ENCODE assay signal across 12 cellular contexts in genomic region chr3:60708191-60708975, GRCh38.
A peak's percentile ranks its signal among the peaks of the same experiment; 100 is the strongest.
DNase-seq lines count a peak whose midpoint lies in the region; ATAC-seq and TF ChIP-seq lines count a peak whose summit lies in the region.
"Had no signal": no experiment of that assay in that cellular context is flagged by ENCODE, and none has a peak within 500 bp of the region (broad histone marks: within the 10 kb centered on the region; RNA-seq: fewer than 3 reads in every experiment).

No MANE protein-coding gene starts in this region.

- H3K27me3 ChIP-seq in kidney epithelial cell (ENCODE audit: control insufficient read depth, insufficient read depth, low read length) (no peaks in the 10 kb centered on the region), right cardiac atrium (ENCODE audit: control insufficient read depth, insufficient read depth) (no peaks in the 10 kb centered on the region)

- H3K4me3 ChIP-seq in kidney epithelial cell (ENCODE audit: low read depth, low read length) (no peak overlapping the region), right cardiac atrium (ENCODE audit: low read length) (no peak overlapping the region)
- H3K4me3 ChIP-seq: lower lobe of right lung had no signal

- ATAC-seq in SK-N-SH treated with all-trans-retinoic acid at 6 μM for 48 hours, result peak; percentile 71
- no peak for ATAC-seq in right cardiac atrium
- ATAC-seq: lower lobe of right lung had no signal

- no peaks in the 10 kb centered on the region for H3K36me3 Mint-ChIP-seq in activated CD4-positive, alpha-beta memory T cell treated with anti-CD3 and anti-CD28 coated beads, Interleukin-2, amount 10 ng/mL, durations not matched to agents 7 days and 5 days (ENCODE audit: low read depth)

- CTCF ChIA-PET in activated CD4-positive, alpha-beta memory T cell treated with anti-CD3 and anti-CD28 coated beads, Interleukin-2, amount 10 ng/mL, durations not matched to agents 7 days and 5 days (lab: Charles Lee), result no interaction called here

- H3K27ac ChIP-seq in right cardiac atrium (ENCODE audit: low read length), result no peak overlapping the region
- H3K27ac ChIP-seq: lower lobe of right lung had no signal

- H3K36me3 ChIP-seq in kidney epithelial cell (ENCODE audit: control insufficient read depth, insufficient read depth, low read length), result no peaks in the 10 kb centered on the region
- H3K36me3 ChIP-seq: lower lobe of right lung had no signal

- intact Hi-C loops in right cardiac atrium (cut with DNase I), result no loop called here

- DNase-seq in COLO668 (lab: John Stamatoyannopoulos, UW; ENCODE audit: unreplicated experiment) (peak; percentile 35), NCI-H1105 (lab: John Stamatoyannopoulos, UW) (peak; percentile 53), kidney epithelial cell (ENCODE audit: low read depth) (peak; percentile 29), right cardiac atrium (no peak)
- DNase-seq in activated CD4-positive, alpha-beta memory T cell treated with anti-CD3 and anti-CD28 coated beads, Interleukin-2, amount 10 ng/mL, durations not matched to agents 7 days and 5 days, result no peak
- no peak for DNase-seq in stimulated activated CD4-positive, alpha-beta T cell treated with anti-CD3 and anti-CD28 coated beads, Interleukin-2, amount 100 ng/mL, for 24 hours
- DNase-seq in activated CD4-positive, alpha-beta T cell treated with anti-CD3 and anti-CD28 coated beads for 48 hours, result no peak
- DNase-seq: CD4-positive, alpha-beta memory T cell; cerebellar nuclear complex; lower lobe of right lung; posterior cingulate gyrus had no signal

- H3K4me1 ChIP-seq in right cardiac atrium (ENCODE audit: control insufficient read depth, insufficient read depth, low read length), result no peaks in the 10 kb centered on the region
- H3K4me1 ChIP-seq: lower lobe of right lung had no signal

- 70% methylated on average over 1 of the region's 1 CpG for WGBS in right cardiac atrium

- TF ChIP-seq CTCF in kidney epithelial cell (IDR thresholded peaks at IDR 0.05; ENCODE audit: insufficient read depth, low read length, poor library complexity, severe bottlenecking), result no peak

- H3K9me3 ChIP-seq in right cardiac atrium (ENCODE audit: control insufficient read depth, low read length), result no peaks in the 10 kb centered on the region
- H3K9me3 ChIP-seq: lower lobe of right lung had no signal

- H3K4me1 Mint-ChIP-seq in activated CD4-positive, alpha-beta memory T cell treated with anti-CD3 and anti-CD28 coated beads, Interleukin-2, amount 10 ng/mL, durations not matched to agents 7 days and 5 days, result no peaks in the 10 kb centered on the region
- H3K4me1 Mint-ChIP-seq: CD4-positive, alpha-beta memory T cell had no signal

- no peak overlapping the region for H3K4me3 Mint-ChIP-seq in activated CD4-positive, alpha-beta memory T cell treated with anti-CD3 and anti-CD28 coated beads, Interleukin-2, amount 10 ng/mL, durations not matched to agents 7 days and 5 days
- H3K4me3 Mint-ChIP-seq: CD4-positive, alpha-beta memory T cell had no signal

- no peaks in the 10 kb centered on the region for H3K27me3 Mint-ChIP-seq in activated CD4-positive, alpha-beta memory T cell treated with anti-CD3 and anti-CD28 coated beads, Interleukin-2, amount 10 ng/mL, durations not matched to agents 7 days and 5 days
- H3K27me3 Mint-ChIP-seq: CD4-positive, alpha-beta memory T cell had no signal

- POLR2A ChIA-PET in activated CD4-positive, alpha-beta memory T cell treated with anti-CD3 and anti-CD28 coated beads, Interleukin-2, amount 10 ng/mL, durations not matched to agents 7 days and 5 days (lab: Charles Lee), result no interaction called here

- no peak overlapping the region for H3K27ac Mint-ChIP-seq in activated CD4-positive, alpha-beta memory T cell treated with anti-CD3 and anti-CD28 coated beads, Interleukin-2, amount 10 ng/mL, durations not matched to agents 7 days and 5 days
- H3K27ac Mint-ChIP-seq: CD4-positive, alpha-beta memory T cell had no signal

- peaks cover 3% of the 10 kb centered on the region for H3K9me3 Mint-ChIP-seq in activated CD4-positive, alpha-beta memory T cell treated with anti-CD3 and anti-CD28 coated beads, Interleukin-2, amount 10 ng/mL, durations not matched to agents 7 days and 5 days

TF ChIP-seq in SK-N-SH treated with all-trans-retinoic acid at 6 μM for 48 hours, 23 proteins besides CTCF, POLR2A, EP300 and RAD21 (continues in another document):
- TF ChIP-seq PATZ1 (CRISPR knock-in tag; IDR thresholded peaks at IDR 0.05; ENCODE audit: borderline replicate concordance) (no peak), ZNF565 (CRISPR knock-in tag; conservative IDR thresholded peaks at IDR 0.05; ENCODE audit: low read depth) (no peak), ZNF8 (CRISPR knock-in tag; IDR thresholded peaks at IDR 0.05) (no peak), OSR1 (CRISPR knock-in tag; IDR thresholded peaks at IDR 0.05) (no peak), ZFP30 (CRISPR knock-in tag; IDR thresholded peaks at IDR 0.05) (no peak), SNAI2 (CRISPR knock-in tag; IDR thresholded peaks at IDR 0.05) (no peak), ISL1 (CRISPR knock-in tag; IDR thresholded peaks at IDR 0.05) (no peak), ZC3H10 (CRISPR knock-in tag; IDR thresholded peaks at IDR 0.05) (no peak), ARNTL (CRISPR knock-in tag; IDR thresholded peaks at IDR 0.05; ENCODE audit: borderline replicate concordance, low read depth) (no peak), TOX (CRISPR knock-in tag; IDR thresholded peaks at IDR 0.05; ENCODE audit: borderline replicate concordance) (no peak), CREB5 (CRISPR knock-in tag; IDR thresholded peaks at IDR 0.05; ENCODE audit: low read depth) (no peak), POU6F1 (CRISPR knock-in tag; IDR thresholded peaks at IDR 0.05; ENCODE audit: borderline replicate concordance, low read depth) (no peak), BACH2 (CRISPR knock-in tag; IDR thresholded peaks at IDR 0.05; ENCODE audit: borderline replicate concordance) (no peak), CSRNP3 (CRISPR knock-in tag; IDR thresholded peaks at IDR 0.05) (no peak), RARB (CRISPR knock-in tag; IDR thresholded peaks at IDR 0.05) (no peak)

Comparison
In these comparisons a context has a peak if more than half of its experiments do, and no peak if none do; other contexts are left out.
1. DNase-seq: peak in COLO668 (single experiment), NCI-H1105 (single experiment) and kidney epithelial cell (single experiment); none in activated CD4-positive, alpha-beta memory T cell treated with anti-CD3 and anti-CD28 coated beads, Interleukin-2, amount 10 ng/mL, durations not matched to agents 7 days and 5 days (single experiment), stimulated activated CD4-positive, alpha-beta T cell treated with anti-CD3 and anti-CD28 coated beads, Interleukin-2, amount 100 ng/mL, for 24 hours (0 of 2), activated CD4-positive, alpha-beta T cell treated with anti-CD3 and anti-CD28 coated beads for 48 hours (single experiment) and right cardiac atrium (0 of 3).